In genomic region chr1:169892819-169893644, GRCh38 we compare ENCODE assay signal across 8 cellular contexts. TPM values are rescaled to one million over a fixed set of nuclear protein-coding genes. Genes with fewer than 3 reads are reported as not detected.
DNase-seq lines count a peak whose midpoint lies in the region; ATAC-seq and TF ChIP-seq lines count a peak whose summit lies in the region.

No MANE protein-coding gene starts in this region.

- peaks cover 5 to 12% of the 10 kb centered on the region in 2 donors for H3K4me1 ChIP-seq in lung (ENCODE audit: control insufficient read depth in 2 of 2, insufficient read depth in 2 of 2, low read length in 2 of 2)

- peak overlapping the region; percentile 98 to 100 for H3K27ac Mint-ChIP-seq in stimulated activated naive CD8-positive, alpha-beta T cell treated with anti-CD3 and anti-CD28 coated beads, Interleukin-15, amount 100 ng/mL, for 72 hours

- H3K27me3 ChIP-seq in lung (ENCODE audit: control insufficient read depth, insufficient read depth) = no peaks in the 10 kb centered on the region

- peaks cover 0 to 5% of the 10 kb centered on the region in 2 donors for H3K9me3 Mint-ChIP-seq in stimulated activated naive CD8-positive, alpha-beta T cell treated with anti-CD3 and anti-CD28 coated beads, Interleukin-15, amount 100 ng/mL, for 72 hours

- 1% methylated on average over 42 to 52 of the region's 52 CpGs for WGBS in lung, 2 donors

- TF ChIP-seq CTCF in lung (IDR thresholded peaks at IDR 0.05; ENCODE audit: control extremely low read depth, extremely low read depth) = no peak

- H3K4me3 Mint-ChIP-seq in stimulated activated naive CD8-positive, alpha-beta T cell treated with anti-CD3 and anti-CD28 coated beads, Interleukin-15, amount 100 ng/mL, for 72 hours = peak overlapping the region; percentile 90 to 96

- peak; percentile 2 for ATAC-seq in HG02981 (IDR thresholded peaks at IDR 0.05; ENCODE audit: unreplicated experiment)
- peak; percentile 2 for ATAC-seq in lung (ENCODE audit: insufficient read depth, low FRiP score)
- peak; percentile 10 for ATAC-seq in stimulated activated naive CD8-positive, alpha-beta T cell treated with anti-CD3 and anti-CD28 coated beads, Interleukin-15, amount 100 ng/mL, for 72 hours

- DNase-seq in NCI-H82 (lab: John Stamatoyannopoulos, UW) (peak; percentile 65), NCI-H82 treated with DMSO at 0.1 percent for 48 hours (lab: John Stamatoyannopoulos, UW; ENCODE audit: unreplicated experiment) (no peak), RPMI7951 (ENCODE audit: low read depth) (peak; percentile 15), dedifferentiated amniotic fluid mesenchymal stem cell (ENCODE audit: extremely low spot score) (peak; percentile 38), lung (ENCODE audit: low spot score) (peak; percentile 48), occipital lobe (lab: John Stamatoyannopoulos, UW) (no peak)
- no peak for DNase-seq in stimulated activated naive CD8-positive, alpha-beta T cell treated with anti-CD3 and anti-CD28 coated beads, Interleukin-15, amount 100 ng/mL, for 72 hours

- H3K27me3 Mint-ChIP-seq in stimulated activated naive CD8-positive, alpha-beta T cell treated with anti-CD3 and anti-CD28 coated beads, Interleukin-15, amount 100 ng/mL, for 72 hours = peaks cover 9% of the 10 kb centered on the region

- H3K9me3 ChIP-seq in lung (ENCODE audit: control insufficient read depth in 2 of 2, insufficient read depth in 1 of 2, low read length in 1 of 2) = no peaks in the 10 kb centered on the region

- peak overlapping the region; percentile 99 to 100 for H3K27ac ChIP-seq in lung (ENCODE audit: low read depth in 1 of 2, low read length in 1 of 2)

- peaks cover 58% of the 10 kb centered on the region for H3K4me1 Mint-ChIP-seq in stimulated activated naive CD8-positive, alpha-beta T cell treated with anti-CD3 and anti-CD28 coated beads, Interleukin-15, amount 100 ng/mL, for 72 hours

- H3K4me3 ChIP-seq in lung = peak overlapping the region; percentile 81

- H3K36me3 ChIP-seq in lung (ENCODE audit: control insufficient read depth in 2 of 2, insufficient read depth in 2 of 2, low read length in 2 of 2) = peaks cover 0 to 2% of the 10 kb centered on the region in 2 donors

RNA-seq across cellular contexts. Expression of gene SCYL3, which starts 0.7 kb away (rescaled TPM):
- 4.2 and 4.9 TPM in 2 replicates for total RNA-seq in RPMI7951 (2014; rRNA removed; shearing (Covaris generic))
- total RNA-seq in lung = 10 to 100 TPM in 1 of 2 donors, 1 to 10 TPM in 1; 9.5 to 16.0 TPM
- 1 to 10 TPM; 3.8 to 5.7 TPM for polyA plus RNA-seq in lung
- 14.2 TPM for total RNA-seq in occipital lobe

Comparison
In these comparisons a context has a peak if more than half of its experiments do, and no peak if none do; other contexts are left out.
1. DNase-seq: peak in NCI-H82 (single experiment), RPMI7951 (single experiment), dedifferentiated amniotic fluid mesenchymal stem cell (single experiment) and lung (single experiment); none in NCI-H82 treated with DMSO at 0.1 percent for 48 hours (single experiment), stimulated activated naive CD8-positive, alpha-beta T cell treated with anti-CD3 and anti-CD28 coated beads, Interleukin-15, amount 100 ng/mL, for 72 hours (0 of 2) and occipital lobe (single experiment).
2. Peak in every context shown above with its lines, with median percentiles within 50 percentile points of each other: ATAC-seq.